In the genomic region with DNA sequence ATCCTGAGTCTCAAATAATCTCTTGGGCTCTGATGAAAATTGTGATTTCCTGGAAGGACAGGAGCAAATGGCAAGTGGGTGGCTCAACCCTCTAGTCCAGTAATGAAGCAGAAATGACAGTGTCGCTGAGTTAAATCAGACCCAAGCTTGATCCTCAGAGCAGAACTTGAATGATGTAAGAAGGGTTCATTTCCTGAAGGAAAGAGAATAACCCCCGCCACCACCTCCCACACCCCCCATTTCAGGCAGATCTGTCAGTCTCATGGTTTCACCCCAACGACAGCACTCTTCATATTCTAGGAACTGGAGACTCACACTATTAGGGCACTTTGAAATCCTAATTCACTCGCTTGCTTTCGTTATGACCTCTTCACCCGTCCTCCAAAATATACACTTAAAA, we compare ENCODE assay signal across 18 cellular contexts.
"Had no signal": no experiment of that assay in that cellular context is flagged by ENCODE, and none has a peak within 500 bp of the region (broad histone marks: within the 10 kb centered on the region; RNA-seq: fewer than 3 reads in every experiment).

No MANE protein-coding gene starts in this region.

- H3K4me3 Mint-ChIP-seq: activated B cell treated with CpG ODN at 0.5 μM for 24 hours; activated naive CD8-positive, alpha-beta T cell; central memory CD8-positive, alpha-beta T cell; naive B cell; stimulated activated naive CD8-positive, alpha-beta T cell treated with anti-CD3 and anti-CD28 coated beads, Interleukin-15, Interleukin-2, amounts not matched to agents 100 ng/mL and 50 ng/mL, for 24 hours; T-helper 1 cell treated with Interleukin-12 subunit alpha and Interleukin-12 subunit beta and Interleukin-4 antibody, amounts not matched to agents 30 μg/mL and 1 μg/mL, for 36 hours had no signal

- H3K9me3 Mint-ChIP-seq: activated B cell treated with CpG ODN at 0.5 μM for 24 hours; activated T-helper 2 cell treated with anti-CD3 and anti-CD28 coated beads, Interferon-gamma antibody, Interleukin-2, Interleukin-4, amounts not matched to agents 10 μg/mL and 5 μg/mL and 100 μg/mL, durations not matched to agents 14 hours and 24 hours and 36 hours; central memory CD8-positive, alpha-beta T cell; naive B cell; stimulated activated naive CD8-positive, alpha-beta T cell treated with anti-CD3 and anti-CD28 coated beads, Interleukin-15, Interleukin-2, amounts not matched to agents 100 ng/mL and 50 ng/mL, for 24 hours; T-helper 1 cell treated with Interleukin-12 subunit alpha and Interleukin-12 subunit beta and Interleukin-4 antibody, amounts not matched to agents 30 μg/mL and 1 μg/mL, for 36 hours had no signal

- H3K4me1 Mint-ChIP-seq: activated B cell treated with CpG ODN at 0.5 μM for 24 hours; central memory CD8-positive, alpha-beta T cell; naive B cell had no signal

- H3K27me3 Mint-ChIP-seq: activated B cell treated with CpG ODN at 0.5 μM for 24 hours; activated naive CD8-positive, alpha-beta T cell; central memory CD8-positive, alpha-beta T cell; naive B cell; progenitor cell of endocrine pancreas; stimulated activated naive CD8-positive, alpha-beta T cell treated with anti-CD3 and anti-CD28 coated beads, Interleukin-15, Interleukin-2, amounts not matched to agents 100 ng/mL and 50 ng/mL, for 24 hours had no signal

- ATAC-seq: esophagus mucosa, lower lobe of right lung had no signal

- H3K27ac Mint-ChIP-seq: activated B cell treated with CpG ODN at 0.5 μM for 24 hours; activated naive CD8-positive, alpha-beta T cell; activated T-helper 2 cell treated with anti-CD3 and anti-CD28 coated beads, Interferon-gamma antibody, Interleukin-2, Interleukin-4, amounts not matched to agents 10 μg/mL and 5 μg/mL and 100 μg/mL, durations not matched to agents 14 hours and 24 hours and 36 hours; progenitor cell of endocrine pancreas; stimulated activated naive CD8-positive, alpha-beta T cell treated with anti-CD3 and anti-CD28 coated beads, Interleukin-15, Interleukin-2, amounts not matched to agents 100 ng/mL and 50 ng/mL, for 24 hours; T-helper 1 cell treated with Interleukin-12 subunit alpha and Interleukin-12 subunit beta and Interleukin-4 antibody, amounts not matched to agents 30 μg/mL and 1 μg/mL, for 36 hours had no signal

- DNase-seq: activated B cell treated with CpG ODN at 0.5 μM for 24 hours; activated CD4-positive, alpha-beta T cell treated with anti-CD3 and anti-CD28 coated beads for 4 hours; activated naive CD4-positive, alpha-beta T cell; amniotic stem cell; effector memory CD4-positive, alpha-beta T cell; foreskin melanocyte; lower lobe of right lung; naive B cell; spleen; stimulated activated CD4-positive, alpha-beta T cell treated with anti-CD3 and anti-CD28 coated beads, Interleukin-4, amount 100 ng/mL, for 1 hour; T1000 had no signal
